In the genomic region with DNA sequence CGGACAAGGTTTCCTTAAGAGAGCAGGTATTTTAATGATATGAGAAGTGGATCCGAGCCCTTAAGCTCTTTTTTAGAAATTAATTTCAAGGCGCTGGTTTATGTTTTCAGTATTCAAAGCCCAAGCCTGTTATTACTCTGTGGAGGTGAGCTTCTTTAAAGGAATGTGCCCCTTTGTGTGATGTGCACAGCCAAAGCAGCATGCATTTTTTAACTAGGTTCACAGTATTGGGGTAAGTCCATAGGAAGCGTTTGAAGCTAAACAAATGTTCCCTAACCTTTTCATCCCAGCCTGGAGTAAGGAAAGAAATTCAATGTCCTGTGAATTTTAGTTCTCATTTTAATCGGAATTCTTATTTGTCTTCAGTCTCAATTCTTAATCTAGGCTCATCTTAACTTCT, we compare ENCODE assay signal across 9 cellular contexts.
"Had no signal": no experiment of that assay in that cellular context is flagged by ENCODE, and none has a peak within 500 bp of the region (broad histone marks: within the 10 kb centered on the region; RNA-seq: fewer than 3 reads in every experiment).

No MANE protein-coding gene starts in this region.

- H3K4me1 ChIP-seq: HAP-1 had no signal

- DNase-seq: GM23248, H7, HFFc6, KG1 had no signal

- H3K36me3 Mint-ChIP-seq: IgD-negative memory B cell had no signal

- H3K36me3 ChIP-seq: HAP-1 had no signal

- H3K4me3 Mint-ChIP-seq: HFFc6, IgD-negative memory B cell had no signal

- H3K27ac ChIP-seq: GM23248, HL-60 had no signal

- H3K4me3 ChIP-seq: GM23248, HAP-1 had no signal

- H3K27ac Mint-ChIP-seq: HFFc6, IgD-negative memory B cell had no signal

- H3K4me1 Mint-ChIP-seq: IgD-negative memory B cell had no signal

- H3K9me3 ChIP-seq: HAP-1 had no signal

- H2AFZ ChIP-seq: GM23248 had no signal

- H3K9me3 Mint-ChIP-seq: HFFc6 had no signal

- H3K9ac ChIP-seq: GM23248 had no signal

- ATAC-seq: HCT116, HepG2 had no signal
